ENCODE assay signal across 13 cellular contexts in the genomic region with DNA sequence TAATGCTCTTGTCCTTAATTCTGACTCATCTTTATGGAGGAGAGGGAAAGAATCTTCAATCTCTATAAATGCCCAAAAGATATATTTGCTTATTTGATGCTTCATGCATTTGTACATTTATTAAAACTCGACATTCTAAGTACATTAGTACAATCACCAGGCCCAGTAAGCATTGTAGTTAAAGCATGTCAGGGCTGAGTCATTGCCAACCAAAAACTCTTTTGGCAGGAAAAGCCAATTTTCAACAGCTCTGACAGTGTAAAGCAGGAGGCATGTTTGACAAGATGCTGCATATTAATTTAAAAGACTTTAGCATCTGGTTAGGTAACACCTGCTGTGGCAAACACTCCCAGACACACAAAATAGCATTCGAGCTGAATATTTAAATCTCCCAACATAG.
DNase-seq lines count a peak whose midpoint lies in the region; ATAC-seq lines count a peak whose summit lies in the region.
"Had no signal": no experiment of that assay in that cellular context is flagged by ENCODE, and none has a peak within 500 bp of the region (broad histone marks: within the 10 kb centered on the region; RNA-seq: fewer than 3 reads in every experiment).

No MANE protein-coding gene starts in this region.

- no peak for ATAC-seq in GM19324 (IDR thresholded peaks at IDR 0.05; ENCODE audit: low FRiP score, unreplicated experiment)
- ATAC-seq: mucosa of descending colon had no signal

- no peak overlapping the region for H3K9ac ChIP-seq in mesendoderm (ENCODE audit: low read length)

- H3K56ac ChIP-seq in mesendoderm (ENCODE audit: low read length), result no peak overlapping the region

- H3K18ac ChIP-seq in mesendoderm (ENCODE audit: low read length), result no peak overlapping the region

- no peak overlapping the region for H4K5ac ChIP-seq in mesendoderm (ENCODE audit: low read length)

- no CpG with 5 or more reads among the region's 2 CpGs for WGBS in mesendoderm (ENCODE audit: extremely low coverage, insufficient coverage, low lambda C conversion rate)

- H2AK5ac ChIP-seq in mesendoderm (ENCODE audit: low read length), result no peak overlapping the region

- no peaks in the 10 kb centered on the region for H3K27me3 ChIP-seq in mesendoderm (ENCODE audit: insufficient read depth, low read length, poor library complexity)

- no peak overlapping the region for H4K8ac ChIP-seq in mesendoderm (ENCODE audit: low read depth, low read length)

- H3K36me3 ChIP-seq in mesendoderm (ENCODE audit: control insufficient read depth, insufficient read depth, low read length), result no peaks in the 10 kb centered on the region

- H2BK120ac ChIP-seq in mesendoderm (ENCODE audit: low read depth, low read length), result no peak overlapping the region

- no peaks in the 10 kb centered on the region for H3K4me1 ChIP-seq in mesendoderm (ENCODE audit: control insufficient read depth, low read depth, low read length)

- H3K27ac ChIP-seq in caudate nucleus (ENCODE audit: low read depth, low read length) (peak overlapping the region; percentile 52), mesendoderm (ENCODE audit: low read depth, low read length) (no peak overlapping the region)

- H2BK5ac ChIP-seq in mesendoderm (ENCODE audit: low read length), result no peak overlapping the region

- no peak overlapping the region for H3K23ac ChIP-seq in mesendoderm (ENCODE audit: low read length)

- no peak overlapping the region for H3K4ac ChIP-seq in mesendoderm (ENCODE audit: low read depth, low read length)

- no peak overlapping the region for H3K4me3 ChIP-seq in mesendoderm (ENCODE audit: low read length)
- H3K4me3 ChIP-seq: mucosa of descending colon had no signal

- DNase-seq in DMS 273 treated with DMSO at 0.1 percent for 48 hours (lab: John Stamatoyannopoulos, UW) (peak; percentile 54), NCI-H1694 treated with DMSO at 0.1 percent for 48 hours (lab: John Stamatoyannopoulos, UW) (peak; percentile 91), caudate nucleus (lab: John Stamatoyannopoulos, UW) (peak in 17 of 61 donors; percentile 3 to 69 (median 10)), pons (ENCODE audit: low spot score) (peak; percentile 24), mesendoderm (no peak), mesenteric fat pad (ENCODE audit: low spot score) (no peak), germinal center (ENCODE audit: low spot score) (no peak)
- DNase-seq: activated CD8-positive, alpha-beta memory T cell treated with anti-CD3 and anti-CD28 coated beads for 24 hours; foreskin melanocyte; mucosa of descending colon; NCI-H510A treated with DMSO at 0.1 percent for 48 hours; posterior cingulate gyrus had no signal

- H3K79me2 ChIP-seq in mesendoderm (ENCODE audit: control insufficient read depth, insufficient read depth, low read length), result no peaks in the 10 kb centered on the region

- no peak overlapping the region for H3K4me2 ChIP-seq in mesendoderm (ENCODE audit: low read length)

- H3K79me1 ChIP-seq in mesendoderm (ENCODE audit: low read length), result no peaks in the 10 kb centered on the region

- H2BK15ac ChIP-seq in mesendoderm (replicated peaks; ENCODE audit: low read depth), result no peak overlapping the region

Comparison
In these comparisons a context has a peak if more than half of its experiments do, and no peak if none do; other contexts are left out.
1. DNase-seq: peak in DMS 273 treated with DMSO at 0.1 percent for 48 hours (single experiment), NCI-H1694 treated with DMSO at 0.1 percent for 48 hours (single experiment) and pons (single experiment); none in mesendoderm (single experiment), mesenteric fat pad (single experiment) and germinal center (single experiment).